ENCODE assay signal across 10 cellular contexts in the genomic region with DNA sequence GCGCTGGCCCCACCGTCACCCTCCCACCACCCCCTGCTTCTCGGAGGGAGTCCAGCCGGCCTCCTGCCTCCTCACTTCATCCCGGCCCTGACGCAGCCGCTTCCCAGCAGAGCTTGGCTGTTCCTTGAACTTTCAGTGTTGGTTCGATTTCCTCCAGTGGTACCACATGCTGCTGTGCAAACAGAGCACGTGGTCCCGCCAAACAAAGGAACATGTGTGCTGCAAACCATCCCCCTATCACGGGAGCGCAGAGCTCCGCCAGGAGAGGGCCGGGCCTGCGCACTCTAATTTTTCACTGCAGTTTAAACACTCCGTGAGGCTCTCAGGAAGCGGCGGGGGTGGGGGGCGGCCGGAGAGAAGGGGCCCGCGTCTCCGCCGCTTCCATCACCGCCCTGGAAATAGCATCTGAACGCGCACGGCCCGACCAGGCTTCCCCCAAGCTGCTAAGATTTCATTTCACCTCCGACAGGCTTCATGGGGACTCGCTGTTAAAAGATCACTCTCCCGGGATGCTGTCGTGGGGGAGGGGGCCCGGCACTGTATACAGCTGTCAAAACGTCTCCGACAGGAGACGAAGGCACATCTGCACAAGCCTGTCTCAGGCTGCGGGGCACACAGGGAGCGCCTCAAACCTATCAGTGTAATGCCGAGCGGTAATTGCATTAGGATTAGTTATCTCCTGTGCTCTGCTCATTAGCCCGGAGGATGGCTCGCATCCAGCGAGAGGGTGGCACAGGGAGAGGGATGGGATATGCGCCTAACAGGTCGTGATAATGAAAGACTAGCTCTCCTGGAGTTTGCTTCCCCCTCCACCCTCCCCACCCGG.
DNase-seq lines count a peak whose midpoint lies in the region; ATAC-seq and TF ChIP-seq lines count a peak whose summit lies in the region.
"Had no signal": no experiment of that assay in that cellular context is flagged by ENCODE, and none has a peak within 500 bp of the region (broad histone marks: within the 10 kb centered on the region; RNA-seq: fewer than 3 reads in every experiment).

No MANE protein-coding gene starts in this region.

- H3K27ac Mint-ChIP-seq in activated T-cell treated with anti-CD3 and anti-CD28 coated beads, Interleukin-2, amount 50 U/mL, for 24 hours, result no peak overlapping the region
- H3K27ac Mint-ChIP-seq in natural killer cell treated with Interleukin-12 subunit alpha and Interleukin-12 subunit beta and Interleukin-15 and Interleukin-18, amount 100 ng/mL, for 72 hours, result no peak overlapping the region
- H3K27ac Mint-ChIP-seq: CD4-positive, CD25-positive, alpha-beta regulatory T cell; stimulated activated naive CD8-positive, alpha-beta T cell treated with anti-CD3 and anti-CD28 coated beads, Interleukin-15, Interleukin-2, amounts not matched to agents 100 ng/mL and 50 ng/mL, for 24 hours had no signal

- no peaks in the 10 kb centered on the region for H3K36me3 ChIP-seq in SK-N-MC (ENCODE audit: insufficient read depth, low read length)
- H3K36me3 ChIP-seq in neural cell (ENCODE audit: insufficient read depth, low read length), result no peaks in the 10 kb centered on the region

- no peak overlapping the region for H3K4me3 Mint-ChIP-seq in activated T-cell treated with anti-CD3 and anti-CD28 coated beads, Interleukin-2, amount 50 U/mL, for 24 hours
- no peak overlapping the region for H3K4me3 Mint-ChIP-seq in natural killer cell treated with Interleukin-12 subunit alpha and Interleukin-12 subunit beta and Interleukin-15 and Interleukin-18, amount 100 ng/mL, for 72 hours
- H3K4me3 Mint-ChIP-seq: CD4-positive, CD25-positive, alpha-beta regulatory T cell; stimulated activated naive CD8-positive, alpha-beta T cell treated with anti-CD3 and anti-CD28 coated beads, Interleukin-15, Interleukin-2, amounts not matched to agents 100 ng/mL and 50 ng/mL, for 24 hours had no signal

- peaks cover 5% of the 10 kb centered on the region for H3K9me3 Mint-ChIP-seq in activated T-cell treated with anti-CD3 and anti-CD28 coated beads, Interleukin-2, amount 50 U/mL, for 24 hours
- peaks cover 6% of the 10 kb centered on the region for H3K9me3 Mint-ChIP-seq in natural killer cell treated with Interleukin-12 subunit alpha and Interleukin-12 subunit beta and Interleukin-15 and Interleukin-18, amount 100 ng/mL, for 72 hours
- H3K9me3 Mint-ChIP-seq: stimulated activated naive CD8-positive, alpha-beta T cell treated with anti-CD3 and anti-CD28 coated beads, Interleukin-15, Interleukin-2, amounts not matched to agents 100 ng/mL and 50 ng/mL, for 24 hours had no signal

- no peaks in the 10 kb centered on the region for H3K9me3 ChIP-seq in SK-N-MC (ENCODE audit: low read depth, low read length)
- no peaks in the 10 kb centered on the region for H3K9me3 ChIP-seq in neural cell (ENCODE audit: low read length)

- no peak for ATAC-seq in GM18870 (IDR thresholded peaks at IDR 0.05; ENCODE audit: unreplicated experiment)
- no peak for ATAC-seq in natural killer cell treated with Interleukin-12 subunit alpha and Interleukin-12 subunit beta and Interleukin-15 and Interleukin-18, amount 100 ng/mL, for 72 hours
- no peak for ATAC-seq in HG03571 (IDR thresholded peaks at IDR 0.05; ENCODE audit: unreplicated experiment)

- no peaks in the 10 kb centered on the region for H4K20me1 ChIP-seq in neural cell (ENCODE audit: insufficient read depth)

- peak; percentile 95 for TF ChIP-seq EP300 in neural cell (conservative IDR thresholded peaks at IDR 0.05; ENCODE audit: poor library complexity, severe bottlenecking)

- peaks cover 42% of the 10 kb centered on the region for H3K27me3 Mint-ChIP-seq in activated T-cell treated with anti-CD3 and anti-CD28 coated beads, Interleukin-2, amount 50 U/mL, for 24 hours
- H3K27me3 Mint-ChIP-seq in natural killer cell treated with Interleukin-12 subunit alpha and Interleukin-12 subunit beta and Interleukin-15 and Interleukin-18, amount 100 ng/mL, for 72 hours, result peaks cover 22 to 24% of the 10 kb centered on the region in 2 donors

- H3K27me3 ChIP-seq in neural cell (ENCODE audit: insufficient read depth, low read depth, low read length), result no peaks in the 10 kb centered on the region

- peak; percentile 60 for TF ChIP-seq CTCF in neural cell (IDR thresholded peaks at IDR 0.05; ENCODE audit: poor library complexity, severe bottlenecking)

- peak overlapping the region; percentile 83 for H3K4me2 ChIP-seq in neural cell (ENCODE audit: low read length)

- no peaks in the 10 kb centered on the region for H3K9me2 ChIP-seq in neural cell (ENCODE audit: insufficient read depth, low read length)

- peak overlapping the region; percentile 96 for H2AFZ ChIP-seq in neural cell (ENCODE audit: low read depth, low read length)

- H3K4me1 Mint-ChIP-seq in activated T-cell treated with anti-CD3 and anti-CD28 coated beads, Interleukin-2, amount 50 U/mL, for 24 hours (ENCODE audit: low read depth), result peaks cover 4% of the 10 kb centered on the region
- no peaks in the 10 kb centered on the region for H3K4me1 Mint-ChIP-seq in natural killer cell treated with Interleukin-12 subunit alpha and Interleukin-12 subunit beta and Interleukin-15 and Interleukin-18, amount 100 ng/mL, for 72 hours (ENCODE audit: low read depth in 2 of 2)

- peak overlapping the region; percentile 28 for H3K4me3 ChIP-seq in SK-N-MC
- H3K4me3 ChIP-seq in neural cell (ENCODE audit: low read length), result peak overlapping the region; percentile 67

- no peaks in the 10 kb centered on the region for H3K79me2 ChIP-seq in neural cell (replicated peaks; ENCODE audit: insufficient read depth, low read length)

- H3K36me3 Mint-ChIP-seq in activated T-cell treated with anti-CD3 and anti-CD28 coated beads, Interleukin-2, amount 50 U/mL, for 24 hours (ENCODE audit: low read depth), result no peaks in the 10 kb centered on the region
- peaks cover 9% of the 10 kb centered on the region for H3K36me3 Mint-ChIP-seq in natural killer cell treated with Interleukin-12 subunit alpha and Interleukin-12 subunit beta and Interleukin-15 and Interleukin-18, amount 100 ng/mL, for 72 hours
- H3K36me3 Mint-ChIP-seq: CD4-positive, CD25-positive, alpha-beta regulatory T cell had no signal

- peak; percentile 78 for TF ChIP-seq RAD21 in neural cell (conservative IDR thresholded peaks at IDR 0.05)

- H3K27ac ChIP-seq in SK-N-MC (no peak overlapping the region), neural cell (ENCODE audit: low read length) (peak overlapping the region; percentile 98)

- peak; percentile 29 for DNase-seq in activated T-cell treated with anti-CD3 and anti-CD28 coated beads, Interleukin-2, amount 50 U/mL, for 24 hours
- DNase-seq in activated T-cell treated with anti-CD3 and anti-CD28 coated beads, Interleukin-2, amount 50 U/mL, for 1 hour, result no peak
- DNase-seq in SK-N-MC (ENCODE audit: low read depth, low spot score) (no peak), globus pallidus (ENCODE audit: low spot score) (peak; percentile 98)
- DNase-seq in natural killer cell treated with Interleukin-12 subunit alpha and Interleukin-12 subunit beta and Interleukin-15 and Interleukin-18, amount 100 ng/mL, for 72 hours (ENCODE audit: low spot score), result no peak
- DNase-seq: CD4-positive, CD25-positive, alpha-beta regulatory T cell had no signal

- no peak overlapping the region for H3K9ac ChIP-seq in SK-N-MC (ENCODE audit: insufficient read length)
- peak overlapping the region; percentile 86 for H3K9ac ChIP-seq in neural cell (ENCODE audit: low read length)

- peaks cover 12% of the 10 kb centered on the region for H3F3A ChIP-seq in neural cell (ENCODE audit: insufficient read depth, low read length, poor library complexity, severe bottlenecking)

TF ChIP-seq in neural cell, 6 proteins besides CTCF, POLR2A, EP300 and RAD21:
- no peak for TF ChIP-seq EZH2 (IDR thresholded peaks at IDR 0.05; ENCODE audit: borderline replicate concordance, insufficient read depth, low read length, poor library complexity, severe bottlenecking)
- TF ChIP-seq SMC3 (conservative IDR thresholded peaks at IDR 0.05; ENCODE audit: poor library complexity), result peak; percentile 76
- no peak for TF ChIP-seq TAF1 (IDR thresholded peaks at IDR 0.05; ENCODE audit: low read depth)
- peak; percentile 89 for TF ChIP-seq REST (IDR thresholded peaks at IDR 0.05; ENCODE audit: borderline replicate concordance)
- peak; percentile 94 for TF ChIP-seq MXI1 (conservative IDR thresholded peaks at IDR 0.05; ENCODE audit: poor library complexity, severe bottlenecking)
- peak; percentile 82 for TF ChIP-seq POLR2AphosphoS5 (IDR thresholded peaks at IDR 0.05)

Comparison
In these comparisons a context has a peak if more than half of its experiments do, and no peak if none do; other contexts are left out.
1. DNase-seq: peak in activated T-cell treated with anti-CD3 and anti-CD28 coated beads, Interleukin-2, amount 50 U/mL, for 24 hours (single experiment) and globus pallidus (single experiment); none in activated T-cell treated with anti-CD3 and anti-CD28 coated beads, Interleukin-2, amount 50 U/mL, for 1 hour (single experiment), SK-N-MC (single experiment) and natural killer cell treated with Interleukin-12 subunit alpha and Interleukin-12 subunit beta and Interleukin-15 and Interleukin-18, amount 100 ng/mL, for 72 hours (single experiment).